Comparison of ENCODE assay signal across 1 cellular context in the genomic region with DNA sequence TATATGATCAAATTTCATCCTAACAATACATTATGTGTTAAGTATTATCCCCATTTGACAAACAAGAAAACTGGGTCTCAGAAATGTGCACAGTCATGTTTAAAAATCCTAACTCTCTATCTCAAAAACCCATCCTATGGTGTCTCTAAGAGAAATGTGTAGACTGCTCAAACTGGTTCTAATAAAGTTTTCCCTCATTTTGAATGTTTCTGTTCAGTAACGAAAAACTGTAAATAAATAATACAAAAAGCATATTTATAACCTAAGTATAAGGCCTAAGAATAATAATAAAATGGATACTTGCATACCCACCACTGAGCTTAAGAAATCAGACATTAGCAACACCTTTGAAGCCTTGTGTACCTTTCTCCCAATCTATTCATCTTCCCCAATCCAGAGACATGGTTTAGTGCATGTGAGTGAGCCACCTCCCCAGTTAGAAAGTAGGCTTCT.
TF ChIP-seq lines count a peak whose summit lies in the region.

No MANE protein-coding gene starts in this region.

TF ChIP-seq in GM12878, 131 proteins besides CTCF, POLR2A, EP300 and RAD21:
- TF ChIP-seq, protein P1, sequence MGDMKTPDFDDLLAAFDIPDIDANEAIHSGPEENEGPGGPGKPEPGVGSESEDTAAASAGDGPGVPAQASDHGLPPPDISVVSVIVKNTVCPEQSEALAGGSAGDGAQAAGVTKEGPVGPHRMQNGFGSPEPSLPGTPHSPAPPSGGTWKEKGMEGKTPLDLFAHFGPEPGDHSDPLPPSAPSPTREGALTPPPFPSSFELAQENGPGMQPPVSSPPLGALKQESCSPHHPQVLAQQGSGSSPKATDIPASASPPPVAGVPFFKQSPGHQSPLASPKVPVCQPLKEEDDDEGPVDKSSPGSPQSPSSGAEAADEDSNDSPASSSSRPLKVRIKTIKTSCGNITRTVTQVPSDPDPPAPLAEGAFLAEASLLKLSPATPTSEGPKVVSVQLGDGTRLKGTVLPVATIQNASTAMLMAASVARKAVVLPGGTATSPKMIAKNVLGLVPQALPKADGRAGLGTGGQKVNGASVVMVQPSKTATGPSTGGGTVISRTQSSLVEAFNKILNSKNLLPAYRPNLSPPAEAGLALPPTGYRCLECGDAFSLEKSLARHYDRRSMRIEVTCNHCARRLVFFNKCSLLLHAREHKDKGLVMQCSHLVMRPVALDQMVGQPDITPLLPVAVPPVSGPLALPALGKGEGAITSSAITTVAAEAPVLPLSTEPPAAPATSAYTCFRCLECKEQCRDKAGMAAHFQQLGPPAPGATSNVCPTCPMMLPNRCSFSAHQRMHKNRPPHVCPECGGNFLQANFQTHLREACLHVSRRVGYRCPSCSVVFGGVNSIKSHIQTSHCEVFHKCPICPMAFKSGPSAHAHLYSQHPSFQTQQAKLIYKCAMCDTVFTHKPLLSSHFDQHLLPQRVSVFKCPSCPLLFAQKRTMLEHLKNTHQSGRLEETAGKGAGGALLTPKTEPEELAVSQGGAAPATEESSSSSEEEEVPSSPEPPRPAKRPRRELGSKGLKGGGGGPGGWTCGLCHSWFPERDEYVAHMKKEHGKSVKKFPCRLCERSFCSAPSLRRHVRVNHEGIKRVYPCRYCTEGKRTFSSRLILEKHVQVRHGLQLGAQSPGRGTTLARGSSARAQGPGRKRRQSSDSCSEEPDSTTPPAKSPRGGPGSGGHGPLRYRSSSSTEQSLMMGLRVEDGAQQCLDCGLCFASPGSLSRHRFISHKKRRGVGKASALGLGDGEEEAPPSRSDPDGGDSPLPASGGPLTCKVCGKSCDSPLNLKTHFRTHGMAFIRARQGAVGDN (IDR thresholded peaks at IDR 0.05): peak; percentile 14; the same call in 1 of the 2 replicates
- no peak for TF ChIP-seq NR2F1 (conservative IDR thresholded peaks at IDR 0.05)
- TF ChIP-seq NBN (IDR thresholded peaks at IDR 0.05): 0 out of 2 replicates have a peak, but pooled peaks have one; percentile 4
- TF ChIP-seq, protein P2, sequence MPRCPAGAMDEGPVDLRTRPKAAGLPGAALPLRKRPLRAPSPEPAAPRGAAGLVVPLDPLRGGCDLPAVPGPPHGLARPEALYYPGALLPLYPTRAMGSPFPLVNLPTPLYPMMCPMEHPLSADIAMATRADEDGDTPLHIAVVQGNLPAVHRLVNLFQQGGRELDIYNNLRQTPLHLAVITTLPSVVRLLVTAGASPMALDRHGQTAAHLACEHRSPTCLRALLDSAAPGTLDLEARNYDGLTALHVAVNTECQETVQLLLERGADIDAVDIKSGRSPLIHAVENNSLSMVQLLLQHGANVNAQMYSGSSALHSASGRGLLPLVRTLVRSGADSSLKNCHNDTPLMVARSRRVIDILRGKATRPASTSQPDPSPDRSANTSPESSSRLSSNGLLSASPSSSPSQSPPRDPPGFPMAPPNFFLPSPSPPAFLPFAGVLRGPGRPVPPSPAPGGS (IDR thresholded peaks at IDR 0.05; ENCODE audit: borderline replicate concordance, insufficient read depth, low read depth, low read length, poor library complexity, severe bottlenecking): no peak
- TF ChIP-seq, protein P3, sequence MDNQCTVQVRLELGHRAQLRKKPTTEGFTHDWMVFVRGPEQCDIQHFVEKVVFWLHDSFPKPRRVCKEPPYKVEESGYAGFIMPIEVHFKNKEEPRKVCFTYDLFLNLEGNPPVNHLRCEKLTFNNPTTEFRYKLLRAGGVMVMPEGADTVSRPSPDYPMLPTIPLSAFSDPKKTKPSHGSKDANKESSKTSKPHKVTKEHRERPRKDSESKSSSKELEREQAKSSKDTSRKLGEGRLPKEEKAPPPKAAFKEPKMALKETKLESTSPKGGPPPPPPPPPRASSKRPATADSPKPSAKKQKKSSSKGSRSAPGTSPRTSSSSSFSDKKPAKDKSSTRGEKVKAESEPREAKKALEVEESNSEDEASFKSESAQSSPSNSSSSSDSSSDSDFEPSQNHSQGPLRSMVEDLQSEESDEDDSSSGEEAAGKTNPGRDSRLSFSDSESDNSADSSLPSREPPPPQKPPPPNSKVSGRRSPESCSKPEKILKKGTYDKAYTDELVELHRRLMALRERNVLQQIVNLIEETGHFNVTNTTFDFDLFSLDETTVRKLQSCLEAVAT (IDR thresholded peaks at IDR 0.05): peak; percentile 37; the same call in 1 of the 2 replicates
- TF ChIP-seq, protein P4, sequence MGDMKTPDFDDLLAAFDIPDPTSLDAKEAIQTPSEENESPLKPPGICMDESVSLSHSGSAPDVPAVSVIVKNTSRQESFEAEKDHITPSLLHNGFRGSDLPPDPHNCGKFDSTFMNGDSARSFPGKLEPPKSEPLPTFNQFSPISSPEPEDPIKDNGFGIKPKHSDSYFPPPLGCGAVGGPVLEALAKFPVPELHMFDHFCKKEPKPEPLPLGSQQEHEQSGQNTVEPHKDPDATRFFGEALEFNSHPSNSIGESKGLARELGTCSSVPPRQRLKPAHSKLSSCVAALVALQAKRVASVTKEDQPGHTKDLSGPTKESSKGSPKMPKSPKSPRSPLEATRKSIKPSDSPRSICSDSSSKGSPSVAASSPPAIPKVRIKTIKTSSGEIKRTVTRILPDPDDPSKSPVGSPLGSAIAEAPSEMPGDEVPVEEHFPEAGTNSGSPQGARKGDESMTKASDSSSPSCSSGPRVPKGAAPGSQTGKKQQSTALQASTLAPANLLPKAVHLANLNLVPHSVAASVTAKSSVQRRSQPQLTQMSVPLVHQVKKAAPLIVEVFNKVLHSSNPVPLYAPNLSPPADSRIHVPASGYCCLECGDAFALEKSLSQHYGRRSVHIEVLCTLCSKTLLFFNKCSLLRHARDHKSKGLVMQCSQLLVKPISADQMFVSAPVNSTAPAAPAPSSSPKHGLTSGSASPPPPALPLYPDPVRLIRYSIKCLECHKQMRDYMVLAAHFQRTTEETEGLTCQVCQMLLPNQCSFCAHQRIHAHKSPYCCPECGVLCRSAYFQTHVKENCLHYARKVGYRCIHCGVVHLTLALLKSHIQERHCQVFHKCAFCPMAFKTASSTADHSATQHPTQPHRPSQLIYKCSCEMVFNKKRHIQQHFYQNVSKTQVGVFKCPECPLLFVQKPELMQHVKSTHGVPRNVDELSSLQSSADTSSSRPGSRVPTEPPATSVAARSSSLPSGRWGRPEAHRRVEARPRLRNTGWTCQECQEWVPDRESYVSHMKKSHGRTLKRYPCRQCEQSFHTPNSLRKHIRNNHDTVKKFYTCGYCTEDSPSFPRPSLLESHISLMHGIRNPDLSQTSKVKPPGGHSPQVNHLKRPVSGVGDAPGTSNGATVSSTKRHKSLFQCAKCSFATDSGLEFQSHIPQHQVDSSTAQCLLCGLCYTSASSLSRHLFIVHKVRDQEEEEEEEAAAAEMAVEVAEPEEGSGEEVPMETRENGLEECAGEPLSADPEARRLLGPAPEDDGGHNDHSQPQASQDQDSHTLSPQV (IDR thresholded peaks at IDR 0.05): peak; percentile 58; the same call in 1 of the 2 replicates
- TF ChIP-seq ATF7 (IDR thresholded peaks at IDR 0.05; ENCODE audit: low read depth): 0 out of 2 replicates have a peak, but pooled peaks have one; percentile 15
- 0 out of 4 replicates have a peak, but pooled peaks of 1 of the 2 experiments have one; percentile 40 for TF ChIP-seq IKZF2 (IDR thresholded peaks at IDR 0.05)
- TF ChIP-seq BACH1 (IDR thresholded peaks at IDR 0.05; ENCODE audit: borderline replicate concordance): peak; percentile 88; the same call in 1 of the 2 replicates
- no peak for TF ChIP-seq KDM1A (IDR thresholded peaks at IDR 0.05; ENCODE audit: borderline replicate concordance)
- TF ChIP-seq, protein P5, sequence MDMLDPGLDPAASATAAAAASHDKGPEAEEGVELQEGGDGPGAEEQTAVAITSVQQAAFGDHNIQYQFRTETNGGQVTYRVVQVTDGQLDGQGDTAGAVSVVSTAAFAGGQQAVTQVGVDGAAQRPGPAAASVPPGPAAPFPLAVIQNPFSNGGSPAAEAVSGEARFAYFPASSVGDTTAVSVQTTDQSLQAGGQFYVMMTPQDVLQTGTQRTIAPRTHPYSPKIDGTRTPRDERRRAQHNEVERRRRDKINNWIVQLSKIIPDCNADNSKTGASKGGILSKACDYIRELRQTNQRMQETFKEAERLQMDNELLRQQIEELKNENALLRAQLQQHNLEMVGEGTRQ (IDR thresholded peaks at IDR 0.05; ENCODE audit: borderline replicate concordance, low read depth, low read length): no peak
- peak; percentile 33 for TF ChIP-seq RAD51 (IDR thresholded peaks at IDR 0.05)
- TF ChIP-seq NFIC (IDR thresholded peaks at IDR 0.05; ENCODE audit: low read depth, low read length): peak; percentile 50
- TF ChIP-seq, protein P6, sequence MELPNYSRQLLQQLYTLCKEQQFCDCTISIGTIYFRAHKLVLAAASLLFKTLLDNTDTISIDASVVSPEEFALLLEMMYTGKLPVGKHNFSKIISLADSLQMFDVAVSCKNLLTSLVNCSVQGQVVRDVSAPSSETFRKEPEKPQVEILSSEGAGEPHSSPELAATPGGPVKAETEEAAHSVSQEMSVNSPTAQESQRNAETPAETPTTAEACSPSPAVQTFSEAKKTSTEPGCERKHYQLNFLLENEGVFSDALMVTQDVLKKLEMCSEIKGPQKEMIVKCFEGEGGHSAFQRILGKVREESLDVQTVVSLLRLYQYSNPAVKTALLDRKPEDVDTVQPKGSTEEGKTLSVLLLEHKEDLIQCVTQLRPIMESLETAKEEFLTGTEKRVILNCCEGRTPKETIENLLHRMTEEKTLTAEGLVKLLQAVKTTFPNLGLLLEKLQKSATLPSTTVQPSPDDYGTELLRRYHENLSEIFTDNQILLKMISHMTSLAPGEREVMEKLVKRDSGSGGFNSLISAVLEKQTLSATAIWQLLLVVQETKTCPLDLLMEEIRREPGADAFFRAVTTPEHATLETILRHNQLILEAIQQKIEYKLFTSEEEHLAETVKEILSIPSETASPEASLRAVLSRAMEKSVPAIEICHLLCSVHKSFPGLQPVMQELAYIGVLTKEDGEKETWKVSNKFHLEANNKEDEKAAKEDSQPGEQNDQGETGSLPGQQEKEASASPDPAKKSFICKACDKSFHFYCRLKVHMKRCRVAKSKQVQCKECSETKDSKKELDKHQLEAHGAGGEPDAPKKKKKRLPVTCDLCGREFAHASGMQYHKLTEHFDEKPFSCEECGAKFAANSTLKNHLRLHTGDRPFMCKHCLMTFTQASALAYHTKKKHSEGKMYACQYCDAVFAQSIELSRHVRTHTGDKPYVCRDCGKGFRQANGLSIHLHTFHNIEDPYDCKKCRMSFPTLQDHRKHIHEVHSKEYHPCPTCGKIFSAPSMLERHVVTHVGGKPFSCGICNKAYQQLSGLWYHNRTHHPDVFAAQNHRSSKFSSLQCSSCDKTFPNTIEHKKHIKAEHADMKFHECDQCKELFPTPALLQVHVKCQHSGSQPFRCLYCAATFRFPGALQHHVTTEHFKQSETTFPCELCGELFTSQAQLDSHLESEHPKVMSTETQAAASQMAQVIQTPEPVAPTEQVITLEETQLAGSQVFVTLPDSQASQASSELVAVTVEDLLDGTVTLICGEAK (IDR thresholded peaks at IDR 0.05; ENCODE audit: borderline replicate concordance): peak; percentile 100
TF ChIP-seq in GM12878: peak in this region for 10.
